ENCODE assay signal across 8 cellular contexts in genomic region chr17:45018514-45019176, GRCh38. TPM values are rescaled to one million over a fixed set of nuclear protein-coding genes. Genes with fewer than 3 reads are reported as not detected.
DNase-seq lines count a peak whose midpoint lies in the region; ATAC-seq, FAIRE-seq and TF ChIP-seq lines count a peak whose summit lies in the region.

No MANE protein-coding gene starts in this region.

- peak overlapping the region; percentile 47 for H3K4me3 ChIP-seq in A549
- H3K4me3 ChIP-seq in WI38 (ENCODE audit: low read depth, low read length): peak overlapping the region; percentile 56
- H3K4me3 ChIP-seq in fibroblast of villous mesenchyme (ENCODE audit: low read depth, low read length): peak overlapping the region; percentile 58
- peak overlapping the region; percentile 55 to 74 (median 59) for H3K4me3 ChIP-seq in gastrocnemius medialis

- TF ChIP-seq CTCF in A549 (IDR thresholded peaks at IDR 0.05) (no peak), WI38 (IDR thresholded peaks at IDR 0.05; ENCODE audit: low read depth, low read length) (no peak), fibroblast of villous mesenchyme (IDR thresholded peaks at IDR 0.05; ENCODE audit: insufficient read depth, low read depth, low read length) (no peak), gastrocnemius medialis (IDR thresholded peaks at IDR 0.05 in 4 of 5, conservative IDR thresholded peaks at IDR 0.05 in 1 of 5) (no peak)

- FAIRE-seq in A549 (lab: Jason Lieb, UNC): no peak
- peak; percentile 18 for FAIRE-seq in GM18507 (lab: Jason Lieb, UNC)

- ATAC-seq in A549: peak in 1 of 2 experiments; percentile 3; a peak in 1 of 6 replicates
- ATAC-seq in gastrocnemius medialis: peak in 1 of 2 donors; percentile 6
- ATAC-seq in GM18502 (IDR thresholded peaks at IDR 0.05; ENCODE audit: poor library complexity, unreplicated experiment): no peak

- no peak for DNase-seq in A549 (ENCODE audit: low read depth in 1 of 2, low spot score in 1 of 2)
- DNase-seq in GM18507 (ENCODE audit: extremely low spot score, insufficient read length, low read depth): no peak
- DNase-seq in fibroblast of villous mesenchyme (ENCODE audit: low read depth): no peak
- DNase-seq in gastrocnemius medialis: no peak
- DNase-seq in medulla oblongata (ENCODE audit: extremely low spot score): no peak
- no peak for DNase-seq in NK-92 (lab: John Stamatoyannopoulos, UW; ENCODE audit: unreplicated experiment)

- WGBS in A549 (ENCODE audit: missing lambda C conversion rate): 16% methylated on average over 30 of the region's 32 CpGs

- H3K9me3 ChIP-seq in A549: no peaks in the 10 kb centered on the region
- H3K9me3 ChIP-seq in gastrocnemius medialis: no peaks in the 10 kb centered on the region

- H3K36me3 ChIP-seq in gastrocnemius medialis: no peaks in the 10 kb centered on the region

- intact Hi-C loops in gastrocnemius medialis (cut with DNase I; ENCODE audit: low total_unique reads): loop anchor here (1.0 kb wide), 2 partner anchors 81 to 98 kb away; no protein-coding TSS in a partner anchor

- POLR2A ChIA-PET in A549 (lab: Yijun Ruan, JAX): interaction anchor here (1.2 to 2.8 kb wide), 2 partner anchors 50 to 98 kb away, joined by 3 to 12 read pairs; no protein-coding TSS in a partner anchor

- no peak for TF ChIP-seq RAD21 in A549 (conservative IDR thresholded peaks at IDR 0.05 in 1 of 2, IDR thresholded peaks at IDR 0.05 in 1 of 2)

- CTCF ChIA-PET in A549 (lab: Yijun Ruan, JAX): interaction anchor here (0.8 to 66.5 kb wide), 26 partner anchors 10 to 240 kb away, joined by 4 to 1853 read pairs (median 16); partner anchors contain the start of genes ACBD4, C1QL1, EFTUD2 and GFAP

- H3K27me3 ChIP-seq in gastrocnemius medialis: no peaks in the 10 kb centered on the region

- H3K27ac ChIP-seq in A549: peak overlapping the region; percentile 80 to 89
- H3K27ac ChIP-seq in gastrocnemius medialis: peak overlapping the region in 3 of 4 donors; percentile 24 to 52 (median 35)

- peak overlapping the region; percentile 89 for H3K4me2 ChIP-seq in A549

- in situ Hi-C loops in gastrocnemius medialis (cut with MboI; ENCODE audit: low sequenced_read_pairs in 4 of 4): loop anchor here in 2 of 4 donors (10.0 to 25.0 kb wide), 2 partner anchors 94 to 231 kb away; no protein-coding TSS in a partner anchor

- TF ChIP-seq POLR2A in A549 (IDR thresholded peaks at IDR 0.05; ENCODE audit: low read length): no peak
- TF ChIP-seq POLR2A in gastrocnemius medialis (IDR thresholded peaks at IDR 0.05): no peak

- no peak for TF ChIP-seq EP300 in A549 (IDR thresholded peaks at IDR 0.05)

- peaks cover 24% of the 10 kb centered on the region for H3K4me1 ChIP-seq in A549
- peaks cover 16 to 17% of the 10 kb centered on the region in 2 donors for H3K4me1 ChIP-seq in gastrocnemius medialis

TF ChIP-seq in A549, 52 proteins besides CTCF, POLR2A, EP300 and RAD21:
- TF ChIP-seq CHD2 (IDR thresholded peaks at IDR 0.05; ENCODE audit: low read length, partially characterized antibody) (no peak), NPAS2 (CRISPR knock-in tag; IDR thresholded peaks at IDR 0.05; ENCODE audit: borderline replicate concordance) (no peak), REST (IDR thresholded peaks at IDR 0.05) (0 out of 2 replicates have a peak, but pooled peaks have one; percentile 4), KDM5A (IDR thresholded peaks at IDR 0.05) (no peak), ZFP36 (IDR thresholded peaks at IDR 0.05; ENCODE audit: borderline replicate concordance, partially characterized antibody) (no peak), MAFK (IDR thresholded peaks at IDR 0.05; ENCODE audit: partially characterized antibody) (no peak), ESRRA (IDR thresholded peaks at IDR 0.05; ENCODE audit: borderline replicate concordance, low read length) (no peak), MAX (IDR thresholded peaks at IDR 0.05) (0 out of 2 replicates have a peak, but pooled peaks have one; percentile 24), TFCP2L1 (CRISPR knock-in tag; IDR thresholded peaks at IDR 0.05) (no peak)
- TF ChIP-seq, protein P1, sequence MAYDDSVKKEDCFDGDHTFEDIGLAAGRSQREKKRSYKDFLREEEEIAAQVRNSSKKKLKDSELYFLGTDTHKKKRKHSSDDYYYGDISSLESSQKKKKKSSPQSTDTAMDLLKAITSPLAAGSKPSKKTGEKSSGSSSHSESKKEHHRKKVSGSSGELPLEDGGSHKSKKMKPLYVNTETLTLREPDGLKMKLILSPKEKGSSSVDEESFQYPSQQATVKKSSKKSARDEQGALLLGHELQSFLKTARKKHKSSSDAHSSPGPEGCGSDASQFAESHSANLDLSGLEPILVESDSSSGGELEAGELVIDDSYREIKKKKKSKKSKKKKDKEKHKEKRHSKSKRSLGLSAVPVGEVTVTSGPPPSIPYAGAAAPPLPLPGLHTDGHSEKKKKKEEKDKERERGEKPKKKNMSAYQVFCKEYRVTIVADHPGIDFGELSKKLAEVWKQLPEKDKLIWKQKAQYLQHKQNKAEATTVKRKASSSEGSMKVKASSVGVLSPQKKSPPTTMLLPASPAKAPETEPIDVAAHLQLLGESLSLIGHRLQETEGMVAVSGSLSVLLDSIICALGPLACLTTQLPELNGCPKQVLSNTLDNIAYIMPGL (CRISPR knock-in tag; IDR thresholded peaks at IDR 0.05; ENCODE audit: borderline replicate concordance): no peak

RNA-seq across cellular contexts. Expression of gene DCAKD, which starts 32.8 kb away (rescaled TPM):
- polyA plus RNA-seq in A549 (2011; rRNA removed) (21.4 and 26.2 TPM in 2 replicates), A549 (2017; fragmentation: RNase III; extraction: RNeasy Plus Mini Kit Qiagen cat#74134 plus additional on column Dnase treatment) (17.4 to 18.7 TPM (median 18.2 TPM) in 3 replicates)
- 27.3 and 36.1 TPM in 2 replicates for polyA plus RNA-seq in A549 (2012; cell fraction: cytosol; rRNA removed)
- 50.5 and 50.8 TPM in 2 replicates for polyA plus RNA-seq in A549 (2012; cell fraction: nucleus; rRNA removed)
- polyA minus RNA-seq in A549 (2011; rRNA and poly(A)+ RNA removed): 68.2 and 69.2 TPM in 2 replicates
- total RNA-seq in fibroblast of villous mesenchyme (46.7 and 52.2 TPM in 2 replicates), gastrocnemius medialis (10 to 100 TPM in 3 of 4 donors, 1 to 10 TPM in 1; 9.8 to 14.4 (median 12.3) TPM)

RNA-seq across cellular contexts. Expression of gene NMT1, which starts 42.5 kb away (rescaled TPM):
- polyA plus RNA-seq in A549 (2011; rRNA removed) (82.9 and 95.8 TPM in 2 replicates), A549 (2017; fragmentation: RNase III; extraction: RNeasy Plus Mini Kit Qiagen cat#74134 plus additional on column Dnase treatment) (270 to 323 TPM (median 299 TPM) in 3 replicates)
- polyA plus RNA-seq in A549 (2012; cell fraction: cytosol; rRNA removed): 36.4 and 45.1 TPM in 2 replicates
- 41.7 and 57.7 TPM in 2 replicates for polyA plus RNA-seq in A549 (2012; cell fraction: nucleus; rRNA removed)
- polyA minus RNA-seq in A549 (2011; rRNA and poly(A)+ RNA removed): 74.5 and 81.8 TPM in 2 replicates
- total RNA-seq in fibroblast of villous mesenchyme (67.0 and 78.2 TPM in 2 replicates), gastrocnemius medialis (100 to 1,000 TPM in 1 of 4 donors, 10 to 100 TPM in 3; 60.7 to 127 (median 71.5) TPM)

RNA-seq across cellular contexts. Expression of gene C1QL1, which starts 50.5 kb away (rescaled TPM):
- 1.9 and 2.6 TPM in 2 replicates for polyA plus RNA-seq in A549 (2011; rRNA removed)
- 17.3 and 27.1 TPM in 2 replicates for polyA plus RNA-seq in A549 (2012; cell fraction: cytosol; rRNA removed)
- 11.6 and 18.6 TPM in 2 replicates for polyA plus RNA-seq in A549 (2012; cell fraction: nucleus; rRNA removed)
- polyA plus RNA-seq in A549 (2017; fragmentation: RNase III; extraction: RNeasy Plus Mini Kit Qiagen cat#74134 plus additional on column Dnase treatment): 7.4 to 9.3 TPM (median 8.5 TPM) in 3 replicates
- polyA minus RNA-seq in A549 (2011; rRNA and poly(A)+ RNA removed): 2.5 TPM in 2 replicates
- 0.43 and 0.97 TPM in 2 replicates for total RNA-seq in fibroblast of villous mesenchyme
- not detected for total RNA-seq in gastrocnemius medialis
